In genomic region chr10:5831446-5831782, GRCh38 we compare ENCODE assay signal across 1 cellular context.
TF ChIP-seq lines count a peak whose summit lies in the region.

No MANE protein-coding gene starts in this region.

TF ChIP-seq in HepG2, 621 proteins besides CTCF, POLR2A, EP300 and RAD21 (continued from another document and continues in another):
- TF ChIP-seq, protein P1, sequence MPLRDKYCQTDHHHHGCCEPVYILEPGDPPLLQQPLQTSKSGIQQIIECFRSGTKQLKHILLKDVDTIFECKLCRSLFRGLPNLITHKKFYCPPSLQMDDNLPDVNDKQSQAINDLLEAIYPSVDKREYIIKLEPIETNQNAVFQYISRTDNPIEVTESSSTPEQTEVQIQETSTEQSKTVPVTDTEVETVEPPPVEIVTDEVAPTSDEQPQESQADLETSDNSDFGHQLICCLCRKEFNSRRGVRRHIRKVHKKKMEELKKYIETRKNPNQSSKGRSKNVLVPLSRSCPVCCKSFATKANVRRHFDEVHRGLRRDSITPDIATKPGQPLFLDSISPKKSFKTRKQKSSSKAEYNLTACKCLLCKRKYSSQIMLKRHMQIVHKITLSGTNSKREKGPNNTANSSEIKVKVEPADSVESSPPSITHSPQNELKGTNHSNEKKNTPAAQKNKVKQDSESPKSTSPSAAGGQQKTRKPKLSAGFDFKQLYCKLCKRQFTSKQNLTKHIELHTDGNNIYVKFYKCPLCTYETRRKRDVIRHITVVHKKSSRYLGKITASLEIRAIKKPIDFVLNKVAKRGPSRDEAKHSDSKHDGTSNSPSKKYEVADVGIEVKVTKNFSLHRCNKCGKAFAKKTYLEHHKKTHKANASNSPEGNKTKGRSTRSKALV (CRISPR knock-in tag; IDR thresholded peaks at IDR 0.05), result no peak
- TF ChIP-seq, protein P2, sequence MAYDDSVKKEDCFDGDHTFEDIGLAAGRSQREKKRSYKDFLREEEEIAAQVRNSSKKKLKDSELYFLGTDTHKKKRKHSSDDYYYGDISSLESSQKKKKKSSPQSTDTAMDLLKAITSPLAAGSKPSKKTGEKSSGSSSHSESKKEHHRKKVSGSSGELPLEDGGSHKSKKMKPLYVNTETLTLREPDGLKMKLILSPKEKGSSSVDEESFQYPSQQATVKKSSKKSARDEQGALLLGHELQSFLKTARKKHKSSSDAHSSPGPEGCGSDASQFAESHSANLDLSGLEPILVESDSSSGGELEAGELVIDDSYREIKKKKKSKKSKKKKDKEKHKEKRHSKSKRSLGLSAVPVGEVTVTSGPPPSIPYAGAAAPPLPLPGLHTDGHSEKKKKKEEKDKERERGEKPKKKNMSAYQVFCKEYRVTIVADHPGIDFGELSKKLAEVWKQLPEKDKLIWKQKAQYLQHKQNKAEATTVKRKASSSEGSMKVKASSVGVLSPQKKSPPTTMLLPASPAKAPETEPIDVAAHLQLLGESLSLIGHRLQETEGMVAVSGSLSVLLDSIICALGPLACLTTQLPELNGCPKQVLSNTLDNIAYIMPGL (CRISPR knock-in tag; IDR thresholded peaks at IDR 0.05; ENCODE audit: borderline replicate concordance in 1 of 2, low read depth in 1 of 2), result 0 out of 4 replicates have a peak, but pooled peaks of 1 of the 2 experiments have one; percentile 13
- no peak for TF ChIP-seq ZNF572 (CRISPR knock-in tag; IDR thresholded peaks at IDR 0.05)
- TF ChIP-seq ZNF432 (CRISPR knock-in tag; IDR thresholded peaks at IDR 0.05; ENCODE audit: borderline replicate concordance), result no peak
- TF ChIP-seq RARA (CRISPR knock-in tag; IDR thresholded peaks at IDR 0.05), result peak; percentile 83
- TF ChIP-seq ESRRA (CRISPR knock-in tag; IDR thresholded peaks at IDR 0.05; ENCODE audit: low read depth), result no peak
- no peak for TF ChIP-seq ZNF12 (CRISPR knock-in tag; IDR thresholded peaks at IDR 0.05)
- no peak for TF ChIP-seq MEF2D (CRISPR knock-in tag; IDR thresholded peaks at IDR 0.05)
- 0 out of 2 replicates have a peak, but pooled peaks have one; percentile 41 for TF ChIP-seq ONECUT2 (CRISPR knock-in tag; IDR thresholded peaks at IDR 0.05)
- no peak for TF ChIP-seq ZNF564 (CRISPR knock-in tag; IDR thresholded peaks at IDR 0.05)
- peak; percentile 86 for TF ChIP-seq FOXA3 (CRISPR knock-in tag; IDR thresholded peaks at IDR 0.05)
- TF ChIP-seq ZNF609 (CRISPR knock-in tag; IDR thresholded peaks at IDR 0.05; ENCODE audit: borderline replicate concordance), result 0 out of 2 replicates have a peak, but pooled peaks have one; percentile 52
- TF ChIP-seq SIN3B (IDR thresholded peaks at IDR 0.05; ENCODE audit: low read length), result no peak
- TF ChIP-seq, protein P3, sequence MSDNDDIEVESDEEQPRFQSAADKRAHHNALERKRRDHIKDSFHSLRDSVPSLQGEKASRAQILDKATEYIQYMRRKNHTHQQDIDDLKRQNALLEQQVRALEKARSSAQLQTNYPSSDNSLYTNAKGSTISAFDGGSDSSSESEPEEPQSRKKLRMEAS (IDR thresholded peaks at IDR 0.05), result peak; percentile 14; the same call in 1 of the 2 replicates
- TF ChIP-seq, protein P4, sequence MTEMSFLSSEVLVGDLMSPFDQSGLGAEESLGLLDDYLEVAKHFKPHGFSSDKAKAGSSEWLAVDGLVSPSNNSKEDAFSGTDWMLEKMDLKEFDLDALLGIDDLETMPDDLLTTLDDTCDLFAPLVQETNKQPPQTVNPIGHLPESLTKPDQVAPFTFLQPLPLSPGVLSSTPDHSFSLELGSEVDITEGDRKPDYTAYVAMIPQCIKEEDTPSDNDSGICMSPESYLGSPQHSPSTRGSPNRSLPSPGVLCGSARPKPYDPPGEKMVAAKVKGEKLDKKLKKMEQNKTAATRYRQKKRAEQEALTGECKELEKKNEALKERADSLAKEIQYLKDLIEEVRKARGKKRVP (CRISPR knock-in tag; IDR thresholded peaks at IDR 0.05), result peak in 1 of 2 experiments; percentile 66; a peak in 2 of 4 replicates
- TF ChIP-seq SMARCC2 (IDR thresholded peaks at IDR 0.05), result no peak
- TF ChIP-seq, protein P5, sequence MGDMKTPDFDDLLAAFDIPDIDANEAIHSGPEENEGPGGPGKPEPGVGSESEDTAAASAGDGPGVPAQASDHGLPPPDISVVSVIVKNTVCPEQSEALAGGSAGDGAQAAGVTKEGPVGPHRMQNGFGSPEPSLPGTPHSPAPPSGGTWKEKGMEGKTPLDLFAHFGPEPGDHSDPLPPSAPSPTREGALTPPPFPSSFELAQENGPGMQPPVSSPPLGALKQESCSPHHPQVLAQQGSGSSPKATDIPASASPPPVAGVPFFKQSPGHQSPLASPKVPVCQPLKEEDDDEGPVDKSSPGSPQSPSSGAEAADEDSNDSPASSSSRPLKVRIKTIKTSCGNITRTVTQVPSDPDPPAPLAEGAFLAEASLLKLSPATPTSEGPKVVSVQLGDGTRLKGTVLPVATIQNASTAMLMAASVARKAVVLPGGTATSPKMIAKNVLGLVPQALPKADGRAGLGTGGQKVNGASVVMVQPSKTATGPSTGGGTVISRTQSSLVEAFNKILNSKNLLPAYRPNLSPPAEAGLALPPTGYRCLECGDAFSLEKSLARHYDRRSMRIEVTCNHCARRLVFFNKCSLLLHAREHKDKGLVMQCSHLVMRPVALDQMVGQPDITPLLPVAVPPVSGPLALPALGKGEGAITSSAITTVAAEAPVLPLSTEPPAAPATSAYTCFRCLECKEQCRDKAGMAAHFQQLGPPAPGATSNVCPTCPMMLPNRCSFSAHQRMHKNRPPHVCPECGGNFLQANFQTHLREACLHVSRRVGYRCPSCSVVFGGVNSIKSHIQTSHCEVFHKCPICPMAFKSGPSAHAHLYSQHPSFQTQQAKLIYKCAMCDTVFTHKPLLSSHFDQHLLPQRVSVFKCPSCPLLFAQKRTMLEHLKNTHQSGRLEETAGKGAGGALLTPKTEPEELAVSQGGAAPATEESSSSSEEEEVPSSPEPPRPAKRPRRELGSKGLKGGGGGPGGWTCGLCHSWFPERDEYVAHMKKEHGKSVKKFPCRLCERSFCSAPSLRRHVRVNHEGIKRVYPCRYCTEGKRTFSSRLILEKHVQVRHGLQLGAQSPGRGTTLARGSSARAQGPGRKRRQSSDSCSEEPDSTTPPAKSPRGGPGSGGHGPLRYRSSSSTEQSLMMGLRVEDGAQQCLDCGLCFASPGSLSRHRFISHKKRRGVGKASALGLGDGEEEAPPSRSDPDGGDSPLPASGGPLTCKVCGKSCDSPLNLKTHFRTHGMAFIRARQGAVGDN (CRISPR knock-in tag; IDR thresholded peaks at IDR 0.05), result peak; percentile 53
- no peak for TF ChIP-seq ZNF737 (CRISPR knock-in tag; IDR thresholded peaks at IDR 0.05; ENCODE audit: borderline replicate concordance)
- peak; percentile 81 for TF ChIP-seq NR2F2 (IDR thresholded peaks at IDR 0.05; ENCODE audit: borderline replicate concordance, low read depth)
- no peak for TF ChIP-seq GPN1 (CRISPR knock-in tag; IDR thresholded peaks at IDR 0.05; ENCODE audit: borderline replicate concordance)
- TF ChIP-seq TCF7 (IDR thresholded peaks at IDR 0.05; ENCODE audit: low read depth), result peak; percentile 70
- TF ChIP-seq AGO2 (optimal IDR thresholded peaks at IDR 0.05; ENCODE audit: low read depth, low read length), result no peak
- peak; percentile 93 for TF ChIP-seq ETV5 (CRISPR knock-in tag; IDR thresholded peaks at IDR 0.05; ENCODE audit: borderline replicate concordance)
- no peak for TF ChIP-seq ZNF431 (CRISPR knock-in tag; IDR thresholded peaks at IDR 0.05; ENCODE audit: borderline replicate concordance, low read depth)
- TF ChIP-seq ZNF17 (CRISPR knock-in tag; IDR thresholded peaks at IDR 0.05), result no peak
- peak; percentile 95 for TF ChIP-seq NR2F6 (IDR thresholded peaks at IDR 0.05)
- TF ChIP-seq NR2F6 (CRISPR knock-in tag; IDR thresholded peaks at IDR 0.05), result peak; percentile 97
- no peak for TF ChIP-seq ZFP62 (CRISPR knock-in tag; IDR thresholded peaks at IDR 0.05)
- TF ChIP-seq SNAPC5 (CRISPR knock-in tag; IDR thresholded peaks at IDR 0.05; ENCODE audit: borderline replicate concordance), result no peak
- peak; percentile 79 for TF ChIP-seq ARID5B (CRISPR knock-in tag; IDR thresholded peaks at IDR 0.05)
- TF ChIP-seq ELF3 (CRISPR knock-in tag; IDR thresholded peaks at IDR 0.05), result peak; percentile 34; the same call in 1 of the 2 replicates
- no peak for TF ChIP-seq ZSCAN29 (CRISPR knock-in tag; conservative IDR thresholded peaks at IDR 0.05)
- TF ChIP-seq, protein P6, sequence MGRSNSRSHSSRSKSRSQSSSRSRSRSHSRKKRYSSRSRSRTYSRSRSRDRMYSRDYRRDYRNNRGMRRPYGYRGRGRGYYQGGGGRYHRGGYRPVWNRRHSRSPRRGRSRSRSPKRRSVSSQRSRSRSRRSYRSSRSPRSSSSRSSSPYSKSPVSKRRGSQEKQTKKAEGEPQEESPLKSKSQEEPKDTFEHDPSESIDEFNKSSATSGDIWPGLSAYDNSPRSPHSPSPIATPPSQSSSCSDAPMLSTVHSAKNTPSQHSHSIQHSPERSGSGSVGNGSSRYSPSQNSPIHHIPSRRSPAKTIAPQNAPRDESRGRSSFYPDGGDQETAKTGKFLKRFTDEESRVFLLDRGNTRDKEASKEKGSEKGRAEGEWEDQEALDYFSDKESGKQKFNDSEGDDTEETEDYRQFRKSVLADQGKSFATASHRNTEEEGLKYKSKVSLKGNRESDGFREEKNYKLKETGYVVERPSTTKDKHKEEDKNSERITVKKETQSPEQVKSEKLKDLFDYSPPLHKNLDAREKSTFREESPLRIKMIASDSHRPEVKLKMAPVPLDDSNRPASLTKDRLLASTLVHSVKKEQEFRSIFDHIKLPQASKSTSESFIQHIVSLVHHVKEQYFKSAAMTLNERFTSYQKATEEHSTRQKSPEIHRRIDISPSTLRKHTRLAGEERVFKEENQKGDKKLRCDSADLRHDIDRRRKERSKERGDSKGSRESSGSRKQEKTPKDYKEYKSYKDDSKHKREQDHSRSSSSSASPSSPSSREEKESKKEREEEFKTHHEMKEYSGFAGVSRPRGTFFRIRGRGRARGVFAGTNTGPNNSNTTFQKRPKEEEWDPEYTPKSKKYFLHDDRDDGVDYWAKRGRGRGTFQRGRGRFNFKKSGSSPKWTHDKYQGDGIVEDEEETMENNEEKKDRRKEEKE (IDR thresholded peaks at IDR 0.05), result no peak
- TF ChIP-seq ATF7 (IDR thresholded peaks at IDR 0.05), result no peak
- no peak for TF ChIP-seq ATF7 (CRISPR knock-in tag; IDR thresholded peaks at IDR 0.05)
- TF ChIP-seq RFX3 (CRISPR knock-in tag; IDR thresholded peaks at IDR 0.05), result no peak
